30 cellular contexts compared by ENCODE assay signal in genomic region chr1:166605137-166605536, GRCh38.
DNase-seq lines count a peak whose midpoint lies in the region; ATAC-seq, FAIRE-seq and TF ChIP-seq lines count a peak whose summit lies in the region.
"Had no signal": no experiment of that assay in that cellular context is flagged by ENCODE, and none has a peak within 500 bp of the region (broad histone marks: within the 10 kb centered on the region; RNA-seq: fewer than 3 reads in every experiment).

No MANE protein-coding gene starts in this region.

- H3K4me1 ChIP-seq in GM23338 (ENCODE audit: insufficient read depth) (no peaks in the 10 kb centered on the region), K562 (replicated peaks in 1 of 2; ENCODE audit: control insufficient read depth in 2 of 2, insufficient read depth in 2 of 2, low read length in 2 of 2) (peaks cover 0 to 9% of the 10 kb centered on the region in 2 experiments; a peak in 2 of 5 replicates), hepatocyte (ENCODE audit: insufficient read depth) (no peaks in the 10 kb centered on the region)
- H3K4me1 ChIP-seq: BE2C, BLaER1 had no signal

- H3K27ac ChIP-seq in GM23338 (ENCODE audit: low read depth), result no peak overlapping the region
- H3K27ac ChIP-seq in K562 (ENCODE audit: extremely low read depth, low read depth, low read length), result no peak overlapping the region
- peak overlapping the region; percentile 24 for H3K27ac ChIP-seq in hepatocyte
- H3K27ac ChIP-seq: BLaER1 had no signal

- H2AFZ ChIP-seq in GM23338, result no peak overlapping the region
- peak overlapping the region; percentile 72 for H2AFZ ChIP-seq in K562 (ENCODE audit: low read depth, low read length)
- no peak overlapping the region for H2AFZ ChIP-seq in hepatocyte

- BruUV-seq in K562 (replicated peaks; lab: Mats Ljungman, UMichigan), result no TSS peak

- H3K27me3 Mint-ChIP-seq in GM23338 (ENCODE audit: insufficient read depth, low read depth, poor library complexity), result no peaks in the 10 kb centered on the region
- H3K27me3 Mint-ChIP-seq: CD4-positive, CD25-positive, alpha-beta regulatory T cell had no signal

- H3K9me1 ChIP-seq in K562 (ENCODE audit: control insufficient read depth, insufficient read depth, low read length), result no peaks in the 10 kb centered on the region

- H3K79me2 ChIP-seq in GM23338 (replicated peaks; ENCODE audit: insufficient read depth), result no peaks in the 10 kb centered on the region
- no peaks in the 10 kb centered on the region for H3K79me2 ChIP-seq in K562 (ENCODE audit: control insufficient read depth, insufficient read depth, low read length)
- H3K79me2 ChIP-seq in hepatocyte, result no peaks in the 10 kb centered on the region

- H3K9me2 ChIP-seq in GM23338 (ENCODE audit: insufficient read depth) (no peaks in the 10 kb centered on the region), hepatocyte (replicated peaks; ENCODE audit: insufficient read depth) (no peaks in the 10 kb centered on the region)

- TF ChIP-seq EP300 in K562 (IDR thresholded peaks at IDR 0.05; ENCODE audit: low read length), result no peak

- CTCF ChIA-PET in K562 (lab: Yijun Ruan, JAX; ENCODE audit: low intra/inter-chr PET ratio), result no interaction called here

- no peak overlapping the region for H3K9ac ChIP-seq in K562 (ENCODE audit: insufficient read depth in 1 of 2, low read depth in 2 of 2, low read length in 2 of 2)
- H3K9ac ChIP-seq: BLaER1 had no signal

- no peaks in the 10 kb centered on the region for H4K20me1 ChIP-seq in GM23338 (replicated peaks; ENCODE audit: insufficient read depth)
- no peaks in the 10 kb centered on the region for H4K20me1 ChIP-seq in K562 (replicated peaks; ENCODE audit: control insufficient read depth, insufficient read depth, low read length)
- H4K20me1 ChIP-seq in hepatocyte (ENCODE audit: insufficient read depth, poor library complexity, severe bottlenecking), result no peaks in the 10 kb centered on the region
- H4K20me1 ChIP-seq: BLaER1 had no signal

- H3K4me3 ChIP-seq in GM23338 (no peak overlapping the region), K562 (no peak overlapping the region), hepatocyte (no peak overlapping the region)
- H3K4me3 ChIP-seq: BLaER1, GM12878 had no signal

- 33% methylated on average over 6 of the region's 7 CpGs for WGBS in K562 (ENCODE audit: insufficient coverage, low coverage, missing lambda C conversion rate)
- WGBS in hepatocyte (ENCODE audit: low lambda C conversion rate, missing lambda C conversion rate), result 79% methylated on average over 7 of the region's 7 CpGs

- H3K36me3 ChIP-seq in GM23338 (ENCODE audit: insufficient read depth), result no peaks in the 10 kb centered on the region
- no peaks in the 10 kb centered on the region for H3K36me3 ChIP-seq in K562 (ENCODE audit: control insufficient read depth, insufficient read depth, low read length)
- no peaks in the 10 kb centered on the region for H3K36me3 ChIP-seq in hepatocyte (replicated peaks; ENCODE audit: insufficient read depth, low read depth)
- H3K36me3 ChIP-seq: BE2C, BLaER1 had no signal

- H3K9me3 Mint-ChIP-seq in GM23338, result no peaks in the 10 kb centered on the region
- H3K9me3 Mint-ChIP-seq: CD4-positive, alpha-beta memory T cell; CD4-positive, CD25-positive, alpha-beta regulatory T cell had no signal

- H3K36me3 Mint-ChIP-seq in GM23338 (ENCODE audit: low read depth), result no peaks in the 10 kb centered on the region
- H3K36me3 Mint-ChIP-seq: CD14-positive monocyte; CD4-positive, alpha-beta memory T cell; CD4-positive, CD25-positive, alpha-beta regulatory T cell; CD8-positive, alpha-beta memory T cell had no signal

- intact Hi-C loops in left ventricle myocardium superior (cut with micrococcal nuclease), result no loop called here
- intact Hi-C loops in Right ventricle myocardium superior (cut with DNase I), result no loop called here
- intact Hi-C loops in K562 (cut with micrococcal nuclease), result no loop called here

- H3F3A ChIP-seq in GM23338 (replicated peaks; ENCODE audit: low read depth), result no peaks in the 10 kb centered on the region

- no peaks in the 10 kb centered on the region for H3K9me3 ChIP-seq in K562 (replicated peaks; ENCODE audit: control insufficient read depth, insufficient read depth, low read depth, low read length)
- no peaks in the 10 kb centered on the region for H3K9me3 ChIP-seq in hepatocyte (ENCODE audit: low read depth)
- H3K9me3 ChIP-seq: BE2C, BLaER1 had no signal

- no peak for TF ChIP-seq CTCF in GM23338 (conservative IDR thresholded peaks at IDR 0.05; ENCODE audit: low read depth in 2 of 2)
- no peak for TF ChIP-seq CTCF in K562 (IDR thresholded peaks at IDR 0.05 in 2 of 3, conservative IDR thresholded peaks at IDR 0.05 in 1 of 3; ENCODE audit: insufficient read depth in 2 of 3, low read depth in 1 of 3, low read length in 3 of 3)
- no peak for TF ChIP-seq CTCF in hepatocyte (IDR thresholded peaks at IDR 0.05; ENCODE audit: poor library complexity)

- TF ChIP-seq RAD21 in K562 (CRISPR knock-in tag; conservative IDR thresholded peaks at IDR 0.05 in 1 of 2, IDR thresholded peaks at IDR 0.05 in 1 of 2), result no peak

- ATAC-seq in left ventricle myocardium superior (no peak), Right ventricle myocardium superior (ENCODE audit: poor library complexity) (no peak), GM23338 (no peak), K562 (peak; percentile 45), GM18870 (IDR thresholded peaks at IDR 0.05; ENCODE audit: unreplicated experiment) (no peak), HG02610 (IDR thresholded peaks at IDR 0.05; ENCODE audit: unreplicated experiment) (no peak)
- ATAC-seq: GM12878 had no signal

- TF ChIP-seq POLR2A in K562 (conservative IDR thresholded peaks at IDR 0.05), result no peak

- POLR2A ChIA-PET in K562 (lab: Yijun Ruan, JAX), result interaction anchor here (1.1 kb wide), 1 partner anchor 11 kb away, joined by 4 read pairs; no protein-coding TSS in a partner anchor

- no peaks in the 10 kb centered on the region for H3K27me3 ChIP-seq in GM23338 (ENCODE audit: insufficient read depth)
- H3K27me3 ChIP-seq in K562 (ENCODE audit: control insufficient read depth in 2 of 2, insufficient read depth in 2 of 2, low read length in 2 of 2), result no peaks in the 10 kb centered on the region
- H3K27me3 ChIP-seq in hepatocyte, result no peaks in the 10 kb centered on the region
- H3K27me3 ChIP-seq: BE2C, BLaER1 had no signal

- in situ Hi-C loops in K562 (cut with MboI), result no loop called here

- no peaks in the 10 kb centered on the region for H3K4me1 Mint-ChIP-seq in GM23338
- H3K4me1 Mint-ChIP-seq: CD14-positive monocyte; CD4-positive, alpha-beta memory T cell; CD4-positive, CD25-positive, alpha-beta regulatory T cell; CD8-positive, alpha-beta memory T cell had no signal

- DNase-seq in left ventricle myocardium superior (peak; percentile 33), Right ventricle myocardium superior (no peak), GM23338 (ENCODE audit: low spot score) (no peak), K562 (ENCODE audit: extremely low read depth in 1 of 4, low spot score in 3 of 4) (no peak), hepatocyte (ENCODE audit: low spot score) (no peak), NCI-H524 (lab: John Stamatoyannopoulos, UW) (no peak)
- DNase-seq: 8988T; ACHN; BE2C; C1 segment of cervical spinal cord; CD4-positive, alpha-beta memory T cell; CD4-positive, CD25-positive, alpha-beta regulatory T cell; CD8-positive, alpha-beta memory T cell; COR-L47; DMS 273 treated with DMSO at 0.1 percent for 48 hours; DMS153; DMS53; DMS79; DND-41; EL; GDM1 had no signal

- peak overlapping the region; percentile 30 for H3K27ac Mint-ChIP-seq in GM23338
- H3K27ac Mint-ChIP-seq: CD14-positive monocyte; CD4-positive, alpha-beta memory T cell; CD4-positive, CD25-positive, alpha-beta regulatory T cell; CD8-positive, alpha-beta memory T cell had no signal

- H3K4me2 ChIP-seq in GM23338, result no peak overlapping the region
- peak overlapping the region; percentile 52 for H3K4me2 ChIP-seq in K562 (ENCODE audit: insufficient read depth, low read length)
- H3K4me2 ChIP-seq in hepatocyte, result peak overlapping the region; percentile 5
- H3K4me2 ChIP-seq: BLaER1 had no signal

- no peak for FAIRE-seq in K562 (lab: Jason Lieb, UNC)
- FAIRE-seq: A204.1, GM12878, GM12892, GM18507, GM19239 had no signal

- H3K4me3 Mint-ChIP-seq in GM23338, result no peak overlapping the region
- H3K4me3 Mint-ChIP-seq: CD14-positive monocyte; CD4-positive, alpha-beta memory T cell; CD4-positive, CD25-positive, alpha-beta regulatory T cell; CD8-positive, alpha-beta memory T cell had no signal

TF ChIP-seq in GM23338, 12 proteins besides CTCF, POLR2A, EP300 and RAD21 (continues in another document):
- TF ChIP-seq ZNF331 (CRISPR knock-in tag; IDR thresholded peaks at IDR 0.05; ENCODE audit: low read depth) (no peak), JUNB (IDR thresholded peaks at IDR 0.05; ENCODE audit: unreplicated experiment) (no peak)

TF ChIP-seq in K562, 482 proteins besides CTCF, POLR2A, EP300 and RAD21 (continues in another document):
- TF ChIP-seq MAFG (tag; conservative IDR thresholded peaks at IDR 0.05), result peak; percentile 61
- peak; percentile 69 for TF ChIP-seq NFE2 (IDR thresholded peaks at IDR 0.05; ENCODE audit: low read depth)
- TF ChIP-seq MED1 (CRISPR knock-in tag; IDR thresholded peaks at IDR 0.05; ENCODE audit: borderline replicate concordance), result no peak
- TF ChIP-seq, protein P1, sequence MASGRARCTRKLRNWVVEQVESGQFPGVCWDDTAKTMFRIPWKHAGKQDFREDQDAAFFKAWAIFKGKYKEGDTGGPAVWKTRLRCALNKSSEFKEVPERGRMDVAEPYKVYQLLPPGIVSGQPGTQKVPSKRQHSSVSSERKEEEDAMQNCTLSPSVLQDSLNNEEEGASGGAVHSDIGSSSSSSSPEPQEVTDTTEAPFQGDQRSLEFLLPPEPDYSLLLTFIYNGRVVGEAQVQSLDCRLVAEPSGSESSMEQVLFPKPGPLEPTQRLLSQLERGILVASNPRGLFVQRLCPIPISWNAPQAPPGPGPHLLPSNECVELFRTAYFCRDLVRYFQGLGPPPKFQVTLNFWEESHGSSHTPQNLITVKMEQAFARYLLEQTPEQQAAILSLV (tag; IDR thresholded peaks at IDR 0.05), result no peak
- TF ChIP-seq C11orf30 (IDR thresholded peaks at IDR 0.05; ENCODE audit: low read depth), result peak; percentile 76
- TF ChIP-seq, protein P2, sequence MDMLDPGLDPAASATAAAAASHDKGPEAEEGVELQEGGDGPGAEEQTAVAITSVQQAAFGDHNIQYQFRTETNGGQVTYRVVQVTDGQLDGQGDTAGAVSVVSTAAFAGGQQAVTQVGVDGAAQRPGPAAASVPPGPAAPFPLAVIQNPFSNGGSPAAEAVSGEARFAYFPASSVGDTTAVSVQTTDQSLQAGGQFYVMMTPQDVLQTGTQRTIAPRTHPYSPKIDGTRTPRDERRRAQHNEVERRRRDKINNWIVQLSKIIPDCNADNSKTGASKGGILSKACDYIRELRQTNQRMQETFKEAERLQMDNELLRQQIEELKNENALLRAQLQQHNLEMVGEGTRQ (CRISPR knock-in tag; IDR thresholded peaks at IDR 0.05), result no peak
- no peak for TF ChIP-seq HDAC8 (tag; IDR thresholded peaks at IDR 0.05)
